ENCODE assay signal across 9 cellular contexts in genomic region chr13:60617863-60618733, GRCh38.
DNase-seq lines count a peak whose midpoint lies in the region; FAIRE-seq and TF ChIP-seq lines count a peak whose summit lies in the region.
"Had no signal": no experiment of that assay in that cellular context is flagged by ENCODE, and none has a peak within 500 bp of the region (broad histone marks: within the 10 kb centered on the region; RNA-seq: fewer than 3 reads in every experiment).

No MANE protein-coding gene starts in this region.

- no peaks in the 10 kb centered on the region for H3K36me3 ChIP-seq in BE2C
- H3K36me3 ChIP-seq in bronchial epithelial cell (ENCODE audit: control insufficient read depth, insufficient read depth, low read length): no peaks in the 10 kb centered on the region

- H3K27me3 ChIP-seq in BE2C (no peaks in the 10 kb centered on the region; the same call in 1 of the 2 replicates), bronchial epithelial cell (ENCODE audit: control insufficient read depth, insufficient read depth, low read length) (no peaks in the 10 kb centered on the region)

- no peak for TF ChIP-seq POLR2A in lower leg skin (IDR thresholded peaks at IDR 0.05)

- H3K4me3 ChIP-seq in BE2C (ENCODE audit: low read depth, low read length): no peak overlapping the region
- H3K4me3 ChIP-seq in bronchial epithelial cell (ENCODE audit: low read depth, low read length): no peak overlapping the region
- H3K4me3 ChIP-seq in lower leg skin (ENCODE audit: low read depth, poor library complexity, severe bottlenecking): no peak overlapping the region
- H3K4me3 ChIP-seq: lung had no signal

- DNase-seq in BE2C (no peak), HuH-7 (ENCODE audit: low spot score) (peak; percentile 3), bronchial epithelial cell (ENCODE audit: low read depth) (peak; percentile 4), lung microvascular endothelial cell (ENCODE audit: low read depth in 2 of 2) (peak; percentile 38 to 59), GM19239 (ENCODE audit: insufficient read length, low spot score) (no peak), NCI-H510A treated with DMSO at 0.1 percent for 48 hours (lab: John Stamatoyannopoulos, UW) (no peak), GM19238 (ENCODE audit: insufficient read length, low spot score) (no peak), lower leg skin (ENCODE audit: low spot score in 2 of 2) (no peak)

- TF ChIP-seq CTCF in BE2C (IDR thresholded peaks at IDR 0.05; ENCODE audit: low read depth, low read length): peak; percentile 50
- peak; percentile 15 for TF ChIP-seq CTCF in bronchial epithelial cell (IDR thresholded peaks at IDR 0.05; ENCODE audit: insufficient read depth, low read length, severe bottlenecking)
- TF ChIP-seq CTCF in lower leg skin (IDR thresholded peaks at IDR 0.05): no peak

- H3K9me3 ChIP-seq in BE2C: no peaks in the 10 kb centered on the region

- H3K4me1 ChIP-seq in BE2C: no peaks in the 10 kb centered on the region

- FAIRE-seq in bronchial epithelial cell (lab: Jason Lieb, UNC) (no peak), GM19239 (lab: Jason Lieb, UNC) (no peak)

- WGBS in lower leg skin, 2 donors: 67 to 73% methylated on average over 5 of the region's 5 CpGs

- intact Hi-C loops in lower leg skin (cut with DNase I; ENCODE audit: low total_unique reads): no loop called here

Comparison
In these comparisons a context has a peak if more than half of its experiments do, and no peak if none do; other contexts are left out.
1. DNase-seq: peak in HuH-7 (single experiment), bronchial epithelial cell (single experiment) and lung microvascular endothelial cell (2 of 2); none in BE2C (single experiment), GM19239 (single experiment), NCI-H510A treated with DMSO at 0.1 percent for 48 hours (single experiment), GM19238 (single experiment) and lower leg skin (0 of 2).
2. CTCF ChIP-seq: peak in BE2C (single experiment) and bronchial epithelial cell (single experiment); none in lower leg skin (0 of 3).